Comparison of ENCODE assay signal across 1 cellular context in the genomic region with DNA sequence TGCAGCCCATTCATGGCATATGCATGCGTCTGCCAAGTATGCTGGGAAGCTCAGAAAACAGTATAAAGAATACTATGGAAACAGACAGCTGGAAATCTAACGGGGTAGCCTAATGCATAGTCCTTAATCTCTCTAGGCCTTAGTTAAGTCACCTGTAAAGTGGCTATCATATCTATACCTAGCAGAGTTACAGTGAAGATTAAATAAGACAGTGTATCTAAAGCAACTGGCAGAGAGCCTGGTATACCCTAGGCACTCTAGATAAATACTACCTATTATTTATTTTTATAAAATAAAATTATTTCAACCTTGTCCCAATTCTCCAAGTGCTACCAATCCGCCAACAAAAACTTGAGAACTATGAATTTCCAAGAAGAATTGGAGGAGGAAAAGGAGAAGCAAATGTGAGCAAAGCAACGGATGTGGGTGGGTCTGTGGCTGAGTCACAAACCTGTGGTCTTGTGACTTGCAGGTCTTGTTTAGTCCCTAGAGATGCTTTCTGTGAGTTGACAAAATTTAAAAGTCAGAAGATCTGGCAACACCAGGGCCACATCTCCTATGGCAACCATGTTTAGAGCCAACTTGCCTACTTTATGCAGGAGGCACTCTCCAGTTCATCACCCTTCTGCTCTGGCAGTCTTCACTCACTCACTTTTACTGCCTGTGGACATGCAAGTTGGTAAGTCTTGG.
TF ChIP-seq lines count a peak whose summit lies in the region.

No MANE protein-coding gene starts in this region.

TF ChIP-seq in GM23338, 12 proteins besides CTCF, POLR2A, EP300 and RAD21 (continued from another document):
- TF ChIP-seq, protein P1, sequence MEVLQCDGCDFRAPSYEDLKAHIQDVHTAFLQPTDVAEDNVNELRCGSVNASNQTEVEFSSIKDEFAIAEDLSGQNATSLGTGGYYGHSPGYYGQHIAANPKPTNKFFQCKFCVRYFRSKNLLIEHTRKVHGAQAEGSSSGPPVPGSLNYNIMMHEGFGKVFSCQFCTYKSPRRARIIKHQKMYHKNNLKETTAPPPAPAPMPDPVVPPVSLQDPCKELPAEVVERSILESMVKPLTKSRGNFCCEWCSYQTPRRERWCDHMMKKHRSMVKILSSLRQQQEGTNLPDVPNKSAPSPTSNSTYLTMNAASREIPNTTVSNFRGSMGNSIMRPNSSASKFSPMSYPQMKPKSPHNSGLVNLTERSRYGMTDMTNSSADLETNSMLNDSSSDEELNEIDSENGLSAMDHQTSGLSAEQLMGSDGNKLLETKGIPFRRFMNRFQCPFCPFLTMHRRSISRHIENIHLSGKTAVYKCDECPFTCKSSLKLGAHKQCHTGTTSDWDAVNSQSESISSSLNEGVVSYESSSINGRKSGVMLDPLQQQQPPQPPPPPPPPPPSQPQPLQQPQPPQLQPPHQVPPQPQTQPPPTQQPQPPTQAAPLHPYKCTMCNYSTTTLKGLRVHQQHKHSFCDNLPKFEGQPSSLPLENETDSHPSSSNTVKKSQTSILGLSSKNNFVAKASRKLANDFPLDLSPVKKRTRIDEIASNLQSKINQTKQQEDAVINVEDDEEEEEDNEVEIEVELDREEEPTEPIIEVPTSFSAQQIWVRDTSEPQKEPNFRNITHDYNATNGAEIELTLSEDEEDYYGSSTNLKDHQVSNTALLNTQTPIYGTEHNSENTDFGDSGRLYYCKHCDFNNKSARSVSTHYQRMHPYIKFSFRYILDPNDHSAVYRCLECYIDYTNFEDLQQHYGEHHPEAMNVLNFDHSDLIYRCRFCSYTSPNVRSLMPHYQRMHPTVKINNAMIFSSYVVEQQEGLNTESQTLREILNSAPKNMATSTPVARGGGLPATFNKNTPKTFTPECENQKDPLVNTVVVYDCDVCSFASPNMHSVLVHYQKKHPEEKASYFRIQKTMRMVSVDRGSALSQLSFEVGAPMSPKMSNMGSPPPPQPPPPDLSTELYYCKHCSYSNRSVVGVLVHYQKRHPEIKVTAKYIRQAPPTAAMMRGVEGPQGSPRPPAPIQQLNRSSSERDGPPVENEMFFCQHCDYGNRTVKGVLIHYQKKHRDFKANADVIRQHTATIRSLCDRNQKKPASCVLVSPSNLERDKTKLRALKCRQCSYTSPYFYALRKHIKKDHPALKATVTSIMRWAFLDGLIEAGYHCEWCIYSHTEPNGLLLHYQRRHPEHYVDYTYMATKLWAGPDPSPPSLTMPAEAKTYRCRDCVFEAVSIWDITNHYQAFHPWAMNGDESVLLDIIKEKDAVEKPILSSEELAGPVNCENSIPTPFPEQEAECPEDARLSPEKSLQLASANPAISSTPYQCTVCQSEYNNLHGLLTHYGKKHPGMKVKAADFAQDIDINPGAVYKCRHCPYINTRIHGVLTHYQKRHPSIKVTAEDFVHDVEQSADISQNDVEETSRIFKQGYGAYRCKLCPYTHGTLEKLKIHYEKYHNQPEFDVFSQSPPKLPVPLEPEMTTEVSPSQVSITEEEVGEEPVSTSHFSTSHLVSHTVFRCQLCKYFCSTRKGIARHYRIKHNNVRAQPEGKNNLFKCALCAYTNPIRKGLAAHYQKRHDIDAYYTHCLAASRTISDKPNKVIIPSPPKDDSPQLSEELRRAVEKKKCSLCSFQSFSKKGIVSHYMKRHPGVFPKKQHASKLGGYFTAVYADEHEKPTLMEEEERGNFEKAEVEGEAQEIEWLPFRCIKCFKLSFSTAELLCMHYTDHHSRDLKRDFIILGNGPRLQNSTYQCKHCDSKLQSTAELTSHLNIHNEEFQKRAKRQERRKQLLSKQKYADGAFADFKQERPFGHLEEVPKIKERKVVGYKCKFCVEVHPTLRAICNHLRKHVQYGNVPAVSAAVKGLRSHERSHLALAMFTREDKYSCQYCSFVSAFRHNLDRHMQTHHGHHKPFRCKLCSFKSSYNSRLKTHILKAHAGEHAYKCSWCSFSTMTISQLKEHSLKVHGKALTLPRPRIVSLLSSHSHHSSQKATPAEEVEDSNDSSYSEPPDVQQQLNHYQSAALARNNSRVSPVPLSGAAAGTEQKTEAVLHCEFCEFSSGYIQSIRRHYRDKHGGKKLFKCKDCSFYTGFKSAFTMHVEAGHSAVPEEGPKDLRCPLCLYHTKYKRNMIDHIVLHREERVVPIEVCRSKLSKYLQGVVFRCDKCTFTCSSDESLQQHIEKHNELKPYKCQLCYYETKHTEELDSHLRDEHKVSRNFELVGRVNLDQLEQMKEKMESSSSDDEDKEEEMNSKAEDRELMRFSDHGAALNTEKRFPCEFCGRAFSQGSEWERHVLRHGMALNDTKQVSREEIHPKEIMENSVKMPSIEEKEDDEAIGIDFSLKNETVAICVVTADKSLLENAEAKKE (CRISPR knock-in tag; IDR thresholded peaks at IDR 0.05), result no peak
- TF ChIP-seq NANOG (IDR thresholded peaks at IDR 0.05; ENCODE audit: borderline replicate concordance) (no peak), POLR2AphosphoS5 (IDR thresholded peaks at IDR 0.05; ENCODE audit: low read depth) (no peak), CREB1 (CRISPR knock-in tag; IDR thresholded peaks at IDR 0.05; ENCODE audit: low read depth) (no peak), ZNF114 (CRISPR knock-in tag; IDR thresholded peaks at IDR 0.05) (no peak), STAT1 (IDR thresholded peaks at IDR 0.05; ENCODE audit: unreplicated experiment) (no peak)
- TF ChIP-seq, protein P2, sequence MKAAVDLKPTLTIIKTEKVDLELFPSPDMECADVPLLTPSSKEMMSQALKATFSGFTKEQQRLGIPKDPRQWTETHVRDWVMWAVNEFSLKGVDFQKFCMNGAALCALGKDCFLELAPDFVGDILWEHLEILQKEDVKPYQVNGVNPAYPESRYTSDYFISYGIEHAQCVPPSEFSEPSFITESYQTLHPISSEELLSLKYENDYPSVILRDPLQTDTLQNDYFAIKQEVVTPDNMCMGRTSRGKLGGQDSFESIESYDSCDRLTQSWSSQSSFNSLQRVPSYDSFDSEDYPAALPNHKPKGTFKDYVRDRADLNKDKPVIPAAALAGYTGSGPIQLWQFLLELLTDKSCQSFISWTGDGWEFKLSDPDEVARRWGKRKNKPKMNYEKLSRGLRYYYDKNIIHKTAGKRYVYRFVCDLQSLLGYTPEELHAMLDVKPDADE (IDR thresholded peaks at IDR 0.05), result no peak
